Comparison of ENCODE assay signal across 9 cellular contexts in the genomic region with DNA sequence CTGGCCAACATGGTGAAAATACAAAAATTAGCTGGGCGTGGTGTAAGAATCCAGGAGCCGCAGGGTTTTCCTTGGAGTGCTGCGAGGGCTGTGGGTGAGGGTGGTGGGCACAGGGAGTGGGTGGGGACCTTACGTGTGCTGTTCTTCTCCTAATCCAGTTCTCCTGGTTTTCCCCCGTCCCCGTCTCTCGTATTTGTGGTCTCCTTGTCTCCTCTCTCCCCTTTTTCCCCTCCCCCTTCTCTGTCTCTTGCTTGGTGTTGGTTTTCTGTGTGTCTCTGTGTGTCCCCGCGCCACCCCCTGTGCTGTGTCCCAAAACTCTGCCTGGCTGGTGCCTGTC. TPM values are rescaled to one million over a fixed set of nuclear protein-coding genes. Genes with fewer than 3 reads are reported as not detected.
DNase-seq lines count a peak whose midpoint lies in the region; ATAC-seq, FAIRE-seq and TF ChIP-seq lines count a peak whose summit lies in the region.
"Had no signal": no experiment of that assay in that cellular context is flagged by ENCODE, and none has a peak within 500 bp of the region (broad histone marks: within the 10 kb centered on the region; RNA-seq: fewer than 3 reads in every experiment).

No MANE protein-coding gene starts in this region.

- H3K4me3 Mint-ChIP-seq in naive B cell, result peak overlapping the region; percentile 36 to 96 (median 71)

- DNase-seq in right atrium auricular region (ENCODE audit: low spot score) (no peak), cardiac septum (ENCODE audit: low spot score) (no peak), naive B cell (no peak), urothelium cell line (ENCODE audit: low spot score) (no peak), WERI-Rb-1 (no peak)
- DNase-seq: DMS79 treated with DMSO at 0.1 percent for 48 hours had no signal

- ATAC-seq in naive B cell (ENCODE audit: low read depth in 2 of 2), result no peak
- ATAC-seq in GM19463 (IDR thresholded peaks at IDR 0.05; ENCODE audit: unreplicated experiment), result no peak
- no peak for ATAC-seq in GM18520 (IDR thresholded peaks at IDR 0.05; ENCODE audit: unreplicated experiment)

- H3K36me3 Mint-ChIP-seq in naive B cell, result peaks cover 4 to 6% of the 10 kb centered on the region in 2 donors

- intact Hi-C loops in cardiac septum (cut with DNase I), result no loop called here

- peak overlapping the region; percentile 99 for H3K27ac ChIP-seq in right atrium auricular region
- H3K27ac ChIP-seq in cingulate gyrus (ENCODE audit: low read depth, low read length), result peak overlapping the region; percentile 100
- no peak overlapping the region for H3K27ac ChIP-seq in WERI-Rb-1

- H3K4me3 ChIP-seq in right atrium auricular region (peak overlapping the region; percentile 92 to 96), WERI-Rb-1 (ENCODE audit: low read depth, low read length) (no peak overlapping the region)

- FAIRE-seq in urothelium cell line (lab: Jason Lieb, UNC), result no peak

- H3K9me3 Mint-ChIP-seq in naive B cell, result no peaks in the 10 kb centered on the region

- H3K9me3 ChIP-seq in right atrium auricular region, result no peaks in the 10 kb centered on the region
- no peaks in the 10 kb centered on the region for H3K9me3 ChIP-seq in WERI-Rb-1 (ENCODE audit: severe bottlenecking)

- H3K27me3 Mint-ChIP-seq in naive B cell, result no peaks in the 10 kb centered on the region

- peaks cover 14 to 42% (median 27%) of the 10 kb centered on the region in 3 donors for H3K4me1 Mint-ChIP-seq in naive B cell

- H3K4me1 ChIP-seq in right atrium auricular region, result peaks cover 0 to 45% of the 10 kb centered on the region in 2 donors

- peak overlapping the region in 2 of 6 donors; percentile 77 to 87 for H3K27ac Mint-ChIP-seq in naive B cell

- no peak for TF ChIP-seq CTCF in right atrium auricular region (IDR thresholded peaks at IDR 0.05)
- TF ChIP-seq CTCF in WERI-Rb-1 (IDR thresholded peaks at IDR 0.05; ENCODE audit: low read depth, low read length), result no peak

- H3K36me3 ChIP-seq in right atrium auricular region (peaks cover 44% of the 10 kb centered on the region), WERI-Rb-1 (peaks cover 38% of the 10 kb centered on the region)

- no peaks in the 10 kb centered on the region for H3K27me3 ChIP-seq in right atrium auricular region
- H3K27me3 ChIP-seq in WERI-Rb-1 (ENCODE audit: insufficient read depth, low read depth, severe bottlenecking), result no peaks in the 10 kb centered on the region

RNA-seq across cellular contexts. Expression of a gene that starts 1.7 kb away (rescaled TPM):
- total RNA-seq in right atrium auricular region (1,000 to 10,000 TPM; 1,458 to 1,507 TPM), cardiac septum (944 TPM)
- 100 to 1,000 TPM in 3 of 6 donors, 10 to 100 TPM in 3; 68.2 to 131 (median 102) TPM for polyA plus RNA-seq in naive B cell (ENCODE audit: low read depth in 6 of 6)

RNA-seq across cellular contexts. Expression of a gene that starts 24.2 kb away (rescaled TPM):
- total RNA-seq in right atrium auricular region (not detected), cardiac septum (not detected)
- not detected for polyA plus RNA-seq in naive B cell (ENCODE audit: low read depth in 6 of 6)

RNA-seq across cellular contexts. Expression of a gene that starts 34.8 kb away (rescaled TPM):
- 100 to 1,000 TPM; 143 to 243 TPM for total RNA-seq in right atrium auricular region
- total RNA-seq in cardiac septum, result 136 TPM
- 100 to 1,000 TPM; 128 to 360 (median 285) TPM for polyA plus RNA-seq in naive B cell (ENCODE audit: low read depth in 6 of 6)

RNA-seq across cellular contexts. Expression of a gene that starts 41.6 kb away (rescaled TPM):
- total RNA-seq in right atrium auricular region (not detected), cardiac septum (not detected)
- not detected for polyA plus RNA-seq in naive B cell (ENCODE audit: low read depth in 6 of 6)
